In genomic region chr3:23945903-23946751, GRCh38 we compare ENCODE assay signal across 8 cellular contexts. TPM values are rescaled to one million over a fixed set of nuclear protein-coding genes. Genes with fewer than 3 reads are reported as not detected.
DNase-seq lines count a peak whose midpoint lies in the region; ATAC-seq and TF ChIP-seq lines count a peak whose summit lies in the region.

No MANE protein-coding gene starts in this region.

- ATAC-seq in GM19467 (IDR thresholded peaks at IDR 0.05; ENCODE audit: unreplicated experiment) (peak; percentile 71), lung (ENCODE audit: insufficient read depth, low FRiP score) (peak; percentile 92)
- ATAC-seq in activated CD8-positive, alpha-beta T cell treated with anti-CD3 and anti-CD28 coated beads for 36 hours: peak; percentile 82

- no peaks in the 10 kb centered on the region for H3K9me3 Mint-ChIP-seq in activated CD8-positive, alpha-beta T cell treated with anti-CD3 and anti-CD28 coated beads for 36 hours

- 0 to 1% methylated on average over 65 to 89 of the region's 89 CpGs for WGBS in lung, 2 donors

- TF ChIP-seq CTCF in HL-60 (IDR thresholded peaks at IDR 0.05; ENCODE audit: insufficient read depth, low read length) (no peak), lung (IDR thresholded peaks at IDR 0.05; ENCODE audit: control extremely low read depth, extremely low read depth) (no peak)
- TF ChIP-seq CTCF in activated CD8-positive, alpha-beta T cell treated with anti-CD3 and anti-CD28 coated beads for 36 hours (IDR thresholded peaks at IDR 0.05): no peak

- H3K27me3 Mint-ChIP-seq in activated CD8-positive, alpha-beta T cell treated with anti-CD3 and anti-CD28 coated beads for 36 hours: peaks cover 10% of the 10 kb centered on the region

- intact Hi-C loops in activated CD8-positive, alpha-beta T cell treated with anti-CD3 and anti-CD28 coated beads for 36 hours (cut with micrococcal nuclease): loop anchor here (2.0 kb wide), 1 partner anchor 29 kb away; the partner anchor contains the start of genes NKIRAS1 and RPL15

- no peaks in the 10 kb centered on the region for H3K36me3 Mint-ChIP-seq in activated CD8-positive, alpha-beta T cell treated with anti-CD3 and anti-CD28 coated beads for 36 hours (ENCODE audit: low read depth)

- H3K27me3 ChIP-seq in HL-60 (ENCODE audit: insufficient read depth, poor library complexity, severe bottlenecking): peaks cover 5% of the 10 kb centered on the region
- no peaks in the 10 kb centered on the region for H3K27me3 ChIP-seq in lung (ENCODE audit: control insufficient read depth, insufficient read depth)

- peak; percentile 79 for DNase-seq in CMK (ENCODE audit: low read depth)
- peak; percentile 82 to 96 for DNase-seq in HL-60 (ENCODE audit: low read depth in 1 of 2, low spot score in 1 of 2)
- peak; percentile 71 for DNase-seq in NCI-H82 treated with DMSO at 0.1 percent for 48 hours (lab: John Stamatoyannopoulos, UW; ENCODE audit: unreplicated experiment)
- DNase-seq in activated CD8-positive, alpha-beta T cell treated with anti-CD3 and anti-CD28 coated beads for 36 hours: peak; percentile 95
- peak; percentile 98 for DNase-seq in ecto neural progenitor cell (ENCODE audit: low spot score)
- DNase-seq in lung (ENCODE audit: low spot score): peak; percentile 97
- peak; percentile 94 to 97 (median 96) for DNase-seq in stimulated activated CD4-positive, alpha-beta T cell treated with anti-CD3 and anti-CD28 coated beads, TNF-alpha, amount 100 ng/mL, for 24 hours (ENCODE audit: low read depth in 3 of 3)

- POLR2A ChIA-PET in activated CD8-positive, alpha-beta T cell treated with anti-CD3 and anti-CD28 coated beads for 36 hours (lab: Charles Lee): interaction anchor here (1.2 to 6.1 kb wide), 3 partner anchors 10 to 29 kb away, joined by 4 to 53 read pairs (median 5); partner anchors contain the start of genes NKIRAS1 and RPL15

- peaks cover 5 to 33% of the 10 kb centered on the region in 2 donors for H3K4me1 ChIP-seq in lung (ENCODE audit: control insufficient read depth in 2 of 2, insufficient read depth in 2 of 2, low read length in 2 of 2)

- CTCF ChIA-PET in activated CD8-positive, alpha-beta T cell treated with anti-CD3 and anti-CD28 coated beads for 36 hours (lab: Charles Lee): interaction anchor here (1.4 kb wide), 1 partner anchor 12 kb away, joined by 3 read pairs; no protein-coding TSS in a partner anchor

- H3K4me3 ChIP-seq in HL-60 (replicated peaks; ENCODE audit: insufficient read depth, low read length) (peak overlapping the region; percentile 79), lung (peak overlapping the region; percentile 84)

- H3K27ac Mint-ChIP-seq in activated CD8-positive, alpha-beta T cell treated with anti-CD3 and anti-CD28 coated beads for 36 hours: peak overlapping the region; percentile 93

- H3K9me3 ChIP-seq in lung (ENCODE audit: control insufficient read depth in 2 of 2, insufficient read depth in 1 of 2, low read length in 1 of 2): no peaks in the 10 kb centered on the region

- H3K4me1 Mint-ChIP-seq in activated CD8-positive, alpha-beta T cell treated with anti-CD3 and anti-CD28 coated beads for 36 hours (ENCODE audit: low read depth): peaks cover 40% of the 10 kb centered on the region

- H3K36me3 ChIP-seq in lung (ENCODE audit: control insufficient read depth in 2 of 2, insufficient read depth in 2 of 2, low read length in 2 of 2): no peaks in the 10 kb centered on the region

- peak overlapping the region; percentile 84 for H3K4me3 Mint-ChIP-seq in activated CD8-positive, alpha-beta T cell treated with anti-CD3 and anti-CD28 coated beads for 36 hours

- H3K27ac ChIP-seq in HL-60 (replicated peaks): peak overlapping the region; percentile 78
- peak overlapping the region; percentile 91 to 94 for H3K27ac ChIP-seq in lung (ENCODE audit: low read depth in 1 of 2, low read length in 1 of 2)

RNA-seq across cellular contexts. Expression of gene NR1D2, which starts 1.0 kb away (rescaled TPM):
- total RNA-seq in activated CD8-positive, alpha-beta T cell treated with anti-CD3 and anti-CD28 coated beads for 36 hours: 1 to 10 TPM; 3.6 to 4.0 TPM
- 10 to 100 TPM; 33.3 to 35.7 TPM for total RNA-seq in lung
- polyA plus RNA-seq in lung: 1 to 10 TPM; 6.1 to 9.1 TPM

RNA-seq across cellular contexts. Expression of gene RPL15, which starts 29.2 kb away (rescaled TPM):
- total RNA-seq in activated CD8-positive, alpha-beta T cell treated with anti-CD3 and anti-CD28 coated beads for 36 hours: 1,000 to 10,000 TPM; 2,671 to 2,747 TPM
- total RNA-seq in lung: 1,000 to 10,000 TPM; 1,285 to 2,047 TPM
- 1,000 to 10,000 TPM; 2,571 to 3,372 TPM for polyA plus RNA-seq in lung

RNA-seq across cellular contexts. Expression of gene NKIRAS1, which starts 29.3 kb away (rescaled TPM):
- 1 to 10 TPM; 3.6 to 3.9 TPM for total RNA-seq in activated CD8-positive, alpha-beta T cell treated with anti-CD3 and anti-CD28 coated beads for 36 hours
- total RNA-seq in lung: 10 to 100 TPM in 1 of 2 donors, 1 to 10 TPM in 1; 9.8 to 17.1 TPM
- 1 to 10 TPM; 6.7 to 8.4 TPM for polyA plus RNA-seq in lung

Comparison
In these comparisons a context has a peak if more than half of its experiments do, and no peak if none do; other contexts are left out.
1. Peak in every context shown above with its lines: DNase-seq, ATAC-seq, H3K4me3 ChIP-seq and H3K27ac ChIP-seq.
2. RNA of gene NR1D2, which starts 1.0 kb away (total RNA-seq): 33.3 to 35.7 TPM in lung; 3.6 to 4.0 TPM in activated CD8-positive, alpha-beta T cell treated with anti-CD3 and anti-CD28 coated beads for 36 hours; every median in the first group is over 4 times any median in the second.